Comparison of ENCODE assay signal across 3 cellular contexts in the genomic region with DNA sequence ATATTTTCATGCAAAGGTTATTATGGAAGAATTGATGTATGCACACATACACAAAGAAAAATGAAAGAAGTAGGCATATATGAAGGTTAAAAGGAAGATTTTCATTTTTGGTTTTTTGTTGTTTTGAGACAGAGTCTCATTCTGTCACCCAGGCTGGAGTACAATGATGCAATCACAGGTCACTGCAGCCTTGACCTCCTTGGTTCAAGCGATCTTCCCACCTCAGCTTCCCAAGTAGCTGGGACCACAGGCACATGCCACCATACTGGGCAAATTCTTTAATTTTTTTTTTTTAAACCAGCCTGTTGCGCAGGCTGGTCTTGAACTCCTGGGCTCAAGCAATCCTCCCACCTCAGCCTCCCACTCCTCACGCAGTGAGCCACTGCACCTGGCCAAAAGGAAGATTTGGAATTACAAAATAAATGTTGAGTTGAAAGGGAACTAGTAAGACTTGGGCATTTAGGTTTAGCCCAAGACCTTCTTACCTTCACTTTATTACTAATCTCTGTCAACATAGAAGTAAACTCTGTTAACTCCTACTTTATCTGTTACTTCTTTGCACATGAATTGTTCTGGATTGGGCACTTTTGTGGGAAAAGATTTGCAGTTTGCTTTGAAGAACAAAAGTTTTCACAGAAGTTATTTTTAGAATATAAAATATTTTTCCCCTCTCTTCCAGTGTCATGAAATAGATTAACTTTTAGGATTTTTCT.
A peak's percentile ranks its signal among the peaks of the same experiment; 100 is the strongest.
TF ChIP-seq lines count a peak whose summit lies in the region.

No MANE protein-coding gene starts in this region.

TF ChIP-seq in IMR-90, 13 proteins besides CTCF, POLR2A, EP300 and RAD21:
- TF ChIP-seq RFX5 (IDR thresholded peaks at IDR 0.05; ENCODE audit: low read depth, low read length): no peak
- no peak for TF ChIP-seq CHD1 (IDR thresholded peaks at IDR 0.05; ENCODE audit: low read depth, low read length)
- peak; percentile 19; the same call in 1 of the 2 replicates for TF ChIP-seq CEBPB (IDR thresholded peaks at IDR 0.05; ENCODE audit: low read depth, low read length)

TF ChIP-seq in K562, 482 proteins besides CTCF, POLR2A, EP300 and RAD21:
- TF ChIP-seq, protein P1, sequence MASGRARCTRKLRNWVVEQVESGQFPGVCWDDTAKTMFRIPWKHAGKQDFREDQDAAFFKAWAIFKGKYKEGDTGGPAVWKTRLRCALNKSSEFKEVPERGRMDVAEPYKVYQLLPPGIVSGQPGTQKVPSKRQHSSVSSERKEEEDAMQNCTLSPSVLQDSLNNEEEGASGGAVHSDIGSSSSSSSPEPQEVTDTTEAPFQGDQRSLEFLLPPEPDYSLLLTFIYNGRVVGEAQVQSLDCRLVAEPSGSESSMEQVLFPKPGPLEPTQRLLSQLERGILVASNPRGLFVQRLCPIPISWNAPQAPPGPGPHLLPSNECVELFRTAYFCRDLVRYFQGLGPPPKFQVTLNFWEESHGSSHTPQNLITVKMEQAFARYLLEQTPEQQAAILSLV (tag; IDR thresholded peaks at IDR 0.05): 0 out of 2 replicates have a peak, but pooled peaks have one; percentile 44
- TF ChIP-seq DPF2 (IDR thresholded peaks at IDR 0.05) (peak; percentile 27; the same call in 1 of the 2 replicates), ATF7 (IDR thresholded peaks at IDR 0.05) (peak; percentile 64; the same call in 1 of the 2 replicates), PHB (CRISPR knock-in tag; IDR thresholded peaks at IDR 0.05) (no peak), MECOM (CRISPR knock-in tag; IDR thresholded peaks at IDR 0.05) (no peak), DMBX1 (CRISPR knock-in tag; IDR thresholded peaks at IDR 0.05; ENCODE audit: borderline replicate concordance) (peak; percentile 29; the same call in 1 of the 2 replicates), CEBPG (CRISPR knock-in tag; IDR thresholded peaks at IDR 0.05) (peak; percentile 90), CEBPG (tag; conservative IDR thresholded peaks at IDR 0.05 in 1 of 2, IDR thresholded peaks at IDR 0.05 in 1 of 2) (peak; percentile 77 to 85), SMAD4 (CRISPR knock-in tag; conservative IDR thresholded peaks at IDR 0.05) (0 out of 2 replicates have a peak, but pooled peaks have one; percentile 45), NR2C1 (IDR thresholded peaks at IDR 0.05) (no peak), NR2C1 (tag; IDR thresholded peaks at IDR 0.05) (peak; percentile 57), CEBPB (tag; IDR thresholded peaks at IDR 0.05) (peak; percentile 84), JUND (IDR thresholded peaks at IDR 0.05; ENCODE audit: borderline replicate concordance, low read depth, low read length) (peak; percentile 50; the same call in 1 of the 2 replicates), JUND (tag; IDR thresholded peaks at IDR 0.05; ENCODE audit: borderline replicate concordance, low read depth, low read length) (no peak; the same call in 2 of the 3 replicates), PHF20 (IDR thresholded peaks at IDR 0.05; ENCODE audit: partially characterized antibody) (no peak), HDAC2 (IDR thresholded peaks at IDR 0.05) (0 out of 2 replicates have a peak, but pooled peaks have one; percentile 42), CXXC5 (CRISPR knock-in tag; IDR thresholded peaks at IDR 0.05) (peak; percentile 30; the same call in 1 of the 2 replicates), ATF1 (CRISPR knock-in tag; IDR thresholded peaks at IDR 0.05) (no peak), ATF1 (tag; IDR thresholded peaks at IDR 0.05) (no peak), L3MBTL2 (IDR thresholded peaks at IDR 0.05) (peak; percentile 68; the same call in 1 of the 2 replicates), ARID1B (IDR thresholded peaks at IDR 0.05) (0 out of 2 replicates have a peak, but pooled peaks have one; percentile 10), MEF2D (tag; conservative IDR thresholded peaks at IDR 0.05; ENCODE audit: low read depth) (no peak), EP400 (IDR thresholded peaks at IDR 0.05) (0 out of 2 replicates have a peak, but pooled peaks have one; percentile 17), YY1 (IDR thresholded peaks at IDR 0.05; ENCODE audit: borderline replicate concordance in 1 of 3, control insufficient read depth in 1 of 3, extremely low read depth in 1 of 3, insufficient read depth in 3 of 3, insufficient read length in 1 of 3, insufficient replicate concordance in 2 of 3, low read depth in 1 of 3, low read length in 2 of 3) (no peak), NR2C2 (CRISPR knock-in tag; IDR thresholded peaks at IDR 0.05) (no peak), NR2C2 (tag; IDR thresholded peaks at IDR 0.05) (0 out of 2 replicates have a peak, but pooled peaks have one; percentile 55), RBM25 (IDR thresholded peaks at IDR 0.05; ENCODE audit: low read depth, low read length, severe bottlenecking) (no peak), TRIM24 (IDR thresholded peaks at IDR 0.05) (peak; percentile 57 to 63; a peak in 2 of 4 replicates)
- TF ChIP-seq, protein P2, sequence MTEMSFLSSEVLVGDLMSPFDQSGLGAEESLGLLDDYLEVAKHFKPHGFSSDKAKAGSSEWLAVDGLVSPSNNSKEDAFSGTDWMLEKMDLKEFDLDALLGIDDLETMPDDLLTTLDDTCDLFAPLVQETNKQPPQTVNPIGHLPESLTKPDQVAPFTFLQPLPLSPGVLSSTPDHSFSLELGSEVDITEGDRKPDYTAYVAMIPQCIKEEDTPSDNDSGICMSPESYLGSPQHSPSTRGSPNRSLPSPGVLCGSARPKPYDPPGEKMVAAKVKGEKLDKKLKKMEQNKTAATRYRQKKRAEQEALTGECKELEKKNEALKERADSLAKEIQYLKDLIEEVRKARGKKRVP (CRISPR knock-in tag; IDR thresholded peaks at IDR 0.05): peak; percentile 68
- TF ChIP-seq, protein P3, sequence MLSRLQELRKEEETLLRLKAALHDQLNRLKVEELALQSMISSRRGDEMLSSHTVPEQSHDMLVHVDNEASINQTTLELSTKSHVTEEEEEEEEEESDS (CRISPR knock-in tag; IDR thresholded peaks at IDR 0.05): no peak
- TF ChIP-seq, protein P4, sequence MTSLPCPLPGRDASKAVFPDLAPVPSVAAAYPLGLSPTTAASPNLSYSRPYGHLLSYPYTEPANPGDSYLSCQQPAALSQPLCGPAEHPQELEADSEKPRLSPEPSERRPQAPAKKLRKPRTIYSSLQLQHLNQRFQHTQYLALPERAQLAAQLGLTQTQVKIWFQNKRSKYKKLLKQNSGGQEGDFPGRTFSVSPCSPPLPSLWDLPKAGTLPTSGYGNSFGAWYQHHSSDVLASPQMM (CRISPR knock-in tag; IDR thresholded peaks at IDR 0.05): no peak
- TF ChIP-seq, protein P5, sequence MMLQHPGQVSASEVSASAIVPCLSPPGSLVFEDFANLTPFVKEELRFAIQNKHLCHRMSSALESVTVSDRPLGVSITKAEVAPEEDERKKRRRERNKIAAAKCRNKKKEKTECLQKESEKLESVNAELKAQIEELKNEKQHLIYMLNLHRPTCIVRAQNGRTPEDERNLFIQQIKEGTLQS (IDR thresholded peaks at IDR 0.05): peak; percentile 92
- TF ChIP-seq, protein P5 (CRISPR knock-in tag; conservative IDR thresholded peaks at IDR 0.05): no peak
TF ChIP-seq in K562: peak in this region for 18.

TF ChIP-seq in HepG2, 621 proteins besides CTCF, POLR2A, EP300 and RAD21 (continues in another document):
- no peak for TF ChIP-seq ZBTB21 (CRISPR knock-in tag; IDR thresholded peaks at IDR 0.05)
- no peak for TF ChIP-seq SATB2 (CRISPR knock-in tag; IDR thresholded peaks at IDR 0.05)
- TF ChIP-seq ZNF160 (CRISPR knock-in tag; IDR thresholded peaks at IDR 0.05): no peak
- TF ChIP-seq ZFP37 (CRISPR knock-in tag; IDR thresholded peaks at IDR 0.05; ENCODE audit: borderline replicate concordance): no peak
- peak; percentile 42; the same call in 1 of the 2 replicates for TF ChIP-seq NR2C2 (CRISPR knock-in tag; IDR thresholded peaks at IDR 0.05; ENCODE audit: borderline replicate concordance)
- TF ChIP-seq, protein P6, sequence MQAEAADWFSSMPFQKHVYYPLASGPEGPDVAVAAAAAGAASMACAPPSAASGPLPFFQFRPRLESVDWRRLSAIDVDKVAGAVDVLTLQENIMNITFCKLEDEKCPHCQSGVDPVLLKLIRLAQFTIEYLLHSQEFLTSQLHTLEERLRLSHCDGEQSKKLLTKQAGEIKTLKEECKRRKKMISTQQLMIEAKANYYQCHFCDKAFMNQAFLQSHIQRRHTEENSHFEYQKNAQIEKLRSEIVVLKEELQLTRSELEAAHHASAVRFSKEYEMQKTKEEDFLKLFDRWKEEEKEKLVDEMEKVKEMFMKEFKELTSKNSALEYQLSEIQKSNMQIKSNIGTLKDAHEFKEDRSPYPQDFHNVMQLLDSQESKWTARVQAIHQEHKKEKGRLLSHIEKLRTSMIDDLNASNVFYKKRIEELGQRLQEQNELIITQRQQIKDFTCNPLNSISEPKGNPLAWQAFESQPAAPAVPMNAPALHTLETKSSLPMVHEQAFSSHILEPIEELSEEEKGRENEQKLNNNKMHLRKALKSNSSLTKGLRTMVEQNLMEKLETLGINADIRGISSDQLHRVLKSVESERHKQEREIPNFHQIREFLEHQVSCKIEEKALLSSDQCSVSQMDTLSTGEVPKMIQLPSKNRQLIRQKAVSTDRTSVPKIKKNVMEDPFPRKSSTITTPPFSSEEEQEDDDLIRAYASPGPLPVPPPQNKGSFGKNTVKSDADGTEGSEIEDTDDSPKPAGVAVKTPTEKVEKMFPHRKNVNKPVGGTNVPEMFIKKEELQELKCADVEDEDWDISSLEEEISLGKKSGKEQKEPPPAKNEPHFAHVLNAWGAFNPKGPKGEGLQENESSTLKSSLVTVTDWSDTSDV (CRISPR knock-in tag; IDR thresholded peaks at IDR 0.05): no peak
- TF ChIP-seq ZNF660 (CRISPR knock-in tag; IDR thresholded peaks at IDR 0.05; ENCODE audit: borderline replicate concordance, low read depth): no peak
- TF ChIP-seq KDM2A (CRISPR knock-in tag; IDR thresholded peaks at IDR 0.05; ENCODE audit: borderline replicate concordance, low read depth): no peak
- TF ChIP-seq, protein P2 (CRISPR knock-in tag; IDR thresholded peaks at IDR 0.05): peak in 1 of 2 experiments; percentile 65; a peak in 3 of 4 replicates
- peak; percentile 54; the same call in 1 of the 2 replicates for TF ChIP-seq POGZ (CRISPR knock-in tag; IDR thresholded peaks at IDR 0.05)
- TF ChIP-seq ZBTB1 (CRISPR knock-in tag; IDR thresholded peaks at IDR 0.05; ENCODE audit: borderline replicate concordance): no peak
- TF ChIP-seq ZNF230 (CRISPR knock-in tag; IDR thresholded peaks at IDR 0.05): no peak
- TF ChIP-seq, protein P7, sequence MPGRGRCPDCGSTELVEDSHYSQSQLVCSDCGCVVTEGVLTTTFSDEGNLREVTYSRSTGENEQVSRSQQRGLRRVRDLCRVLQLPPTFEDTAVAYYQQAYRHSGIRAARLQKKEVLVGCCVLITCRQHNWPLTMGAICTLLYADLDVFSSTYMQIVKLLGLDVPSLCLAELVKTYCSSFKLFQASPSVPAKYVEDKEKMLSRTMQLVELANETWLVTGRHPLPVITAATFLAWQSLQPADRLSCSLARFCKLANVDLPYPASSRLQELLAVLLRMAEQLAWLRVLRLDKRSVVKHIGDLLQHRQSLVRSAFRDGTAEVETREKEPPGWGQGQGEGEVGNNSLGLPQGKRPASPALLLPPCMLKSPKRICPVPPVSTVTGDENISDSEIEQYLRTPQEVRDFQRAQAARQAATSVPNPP (CRISPR knock-in tag; IDR thresholded peaks at IDR 0.05): no peak
- TF ChIP-seq ZNF777 (CRISPR knock-in tag; IDR thresholded peaks at IDR 0.05): no peak
- TF ChIP-seq ATF7-NPFF (CRISPR knock-in tag; IDR thresholded peaks at IDR 0.05; ENCODE audit: low read depth): no peak
- TF ChIP-seq PAX8 (CRISPR knock-in tag; IDR thresholded peaks at IDR 0.05; ENCODE audit: borderline replicate concordance): no peak
- TF ChIP-seq, protein P8, sequence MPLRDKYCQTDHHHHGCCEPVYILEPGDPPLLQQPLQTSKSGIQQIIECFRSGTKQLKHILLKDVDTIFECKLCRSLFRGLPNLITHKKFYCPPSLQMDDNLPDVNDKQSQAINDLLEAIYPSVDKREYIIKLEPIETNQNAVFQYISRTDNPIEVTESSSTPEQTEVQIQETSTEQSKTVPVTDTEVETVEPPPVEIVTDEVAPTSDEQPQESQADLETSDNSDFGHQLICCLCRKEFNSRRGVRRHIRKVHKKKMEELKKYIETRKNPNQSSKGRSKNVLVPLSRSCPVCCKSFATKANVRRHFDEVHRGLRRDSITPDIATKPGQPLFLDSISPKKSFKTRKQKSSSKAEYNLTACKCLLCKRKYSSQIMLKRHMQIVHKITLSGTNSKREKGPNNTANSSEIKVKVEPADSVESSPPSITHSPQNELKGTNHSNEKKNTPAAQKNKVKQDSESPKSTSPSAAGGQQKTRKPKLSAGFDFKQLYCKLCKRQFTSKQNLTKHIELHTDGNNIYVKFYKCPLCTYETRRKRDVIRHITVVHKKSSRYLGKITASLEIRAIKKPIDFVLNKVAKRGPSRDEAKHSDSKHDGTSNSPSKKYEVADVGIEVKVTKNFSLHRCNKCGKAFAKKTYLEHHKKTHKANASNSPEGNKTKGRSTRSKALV (CRISPR knock-in tag; IDR thresholded peaks at IDR 0.05): no peak
- no peak for TF ChIP-seq TP53 (CRISPR knock-in tag; conservative IDR thresholded peaks at IDR 0.05)
- TF ChIP-seq MAFG (CRISPR knock-in tag; IDR thresholded peaks at IDR 0.05): no peak
- TF ChIP-seq SRSF9 (IDR thresholded peaks at IDR 0.05; ENCODE audit: borderline replicate concordance, insufficient read depth, low read depth, low read length, poor library complexity, severe bottlenecking): no peak
- TF ChIP-seq SRY (CRISPR knock-in tag; IDR thresholded peaks at IDR 0.05): no peak
- TF ChIP-seq MED13 (CRISPR knock-in tag; IDR thresholded peaks at IDR 0.05): no peak
- TF ChIP-seq FOXC1 (CRISPR knock-in tag; IDR thresholded peaks at IDR 0.05; ENCODE audit: borderline replicate concordance): no peak
- no peak for TF ChIP-seq ZNF577 (CRISPR knock-in tag; IDR thresholded peaks at IDR 0.05; ENCODE audit: borderline replicate concordance, low read depth)
- no peak for TF ChIP-seq ZNF572 (CRISPR knock-in tag; IDR thresholded peaks at IDR 0.05)
- TF ChIP-seq RBM39 (IDR thresholded peaks at IDR 0.05; ENCODE audit: low read depth, low read length, poor library complexity, severe bottlenecking): no peak
- TF ChIP-seq, protein P9, sequence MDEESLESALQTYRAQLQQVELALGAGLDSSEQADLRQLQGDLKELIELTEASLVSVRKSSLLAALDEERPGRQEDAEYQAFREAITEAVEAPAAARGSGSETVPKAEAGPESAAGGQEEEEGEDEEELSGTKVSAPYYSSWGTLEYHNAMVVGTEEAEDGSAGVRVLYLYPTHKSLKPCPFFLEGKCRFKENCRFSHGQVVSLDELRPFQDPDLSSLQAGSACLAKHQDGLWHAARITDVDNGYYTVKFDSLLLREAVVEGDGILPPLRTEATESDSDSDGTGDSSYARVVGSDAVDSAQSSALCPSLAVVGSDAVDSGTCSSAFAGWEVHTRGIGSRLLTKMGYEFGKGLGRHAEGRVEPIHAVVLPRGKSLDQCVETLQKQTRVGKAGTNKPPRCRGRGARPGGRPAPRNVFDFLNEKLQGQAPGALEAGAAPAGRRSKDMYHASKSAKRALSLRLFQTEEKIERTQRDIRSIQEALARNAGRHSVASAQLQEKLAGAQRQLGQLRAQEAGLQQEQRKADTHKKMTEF (CRISPR knock-in tag; IDR thresholded peaks at IDR 0.05): no peak
- peak; percentile 79; the same call in 1 of the 2 replicates for TF ChIP-seq ZNF644 (CRISPR knock-in tag; IDR thresholded peaks at IDR 0.05; ENCODE audit: low read depth)
- peak; percentile 73 to 80 for TF ChIP-seq NR2F1 (CRISPR knock-in tag; IDR thresholded peaks at IDR 0.05)
